In the genomic region with DNA sequence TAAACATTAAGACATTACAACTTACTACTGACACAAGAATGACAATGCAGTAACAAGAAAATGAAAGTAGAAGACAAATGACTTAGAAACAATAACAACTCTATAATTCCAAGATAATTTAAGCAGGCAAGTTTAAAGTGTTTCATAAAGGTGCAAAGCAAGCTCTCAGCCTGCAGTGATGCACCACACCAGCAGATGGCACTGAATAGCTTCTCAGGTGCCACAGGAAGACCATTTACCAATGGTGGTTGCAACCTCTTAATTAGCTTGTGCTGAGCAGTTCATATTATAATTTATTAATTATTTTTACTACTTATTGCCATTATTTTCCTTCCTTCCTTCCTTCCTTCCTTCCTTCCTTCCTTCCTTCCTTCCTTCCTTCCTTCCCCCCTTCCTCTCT, we compare ENCODE assay signal across 7 cellular contexts.
DNase-seq lines count a peak whose midpoint lies in the region; ATAC-seq and TF ChIP-seq lines count a peak whose summit lies in the region.

No MANE protein-coding gene starts in this region.

- no peaks in the 10 kb centered on the region for H4K20me1 ChIP-seq in DOHH2 (ENCODE audit: control insufficient read depth, insufficient read depth, low read depth, low read length)
- H4K20me1 ChIP-seq in HCT116 (ENCODE audit: insufficient read depth) = no peaks in the 10 kb centered on the region

- no peak overlapping the region for H3K27ac Mint-ChIP-seq in activated T-cell treated with anti-CD3 and anti-CD28 coated beads, Interleukin-2, amount 50 U/mL, for 72 hours

- H3K4me2 ChIP-seq in DOHH2 (ENCODE audit: low read length) (no peak overlapping the region), HCT116 (ENCODE audit: low read length) (no peak overlapping the region)

- H3K4me1 ChIP-seq in DOHH2 (ENCODE audit: control insufficient read depth, low read length) (no peaks in the 10 kb centered on the region), HCT116 (ENCODE audit: control insufficient read depth in 1 of 2, insufficient read depth in 2 of 2, low read length in 2 of 2) (no peaks in the 10 kb centered on the region)

- DNase-seq in HCT116 (ENCODE audit: low read depth, low spot score) = peak; percentile 22
- DNase-seq in NCI-H2227 treated with DMSO at 0.1 percent for 48 hours (lab: John Stamatoyannopoulos, UW) = peak; percentile 5
- DNase-seq in activated T-cell treated with anti-CD3 and anti-CD28 coated beads, Interleukin-2, amount 50 U/mL, for 72 hours = peak; percentile 31 to 44
- peak; percentile 22 for DNase-seq in iPS DF 4.7 (ENCODE audit: extremely low read depth, low spot score)
- DNase-seq in stimulated activated CD4-positive, alpha-beta T cell treated with anti-CD3 and anti-CD28 coated beads, Interleukin-2, amount 100 ng/mL, for 24 hours = peak; percentile 19 to 51

- no peaks in the 10 kb centered on the region for H3K4me1 Mint-ChIP-seq in activated T-cell treated with anti-CD3 and anti-CD28 coated beads, Interleukin-2, amount 50 U/mL, for 72 hours (ENCODE audit: low read depth)

- BruUV-seq in HCT116 (replicated peaks; lab: Mats Ljungman, UMichigan) = no TSS peak

- RAD21 ChIA-PET in HCT116 (lab: Charles Lee; ENCODE audit: low non-redundant PET in 1 of 2, low total read pairs in 2 of 2, uncharacterized antibody in 2 of 2, unreplicated experiment in 2 of 2) = interaction anchor here in 1 of 2 experiments (0.6 kb wide), 1 partner anchor 768 kb away, joined by 3 read pairs; no protein-coding TSS in a partner anchor

- TF ChIP-seq RAD21 in HCT116 (IDR thresholded peaks at IDR 0.05; ENCODE audit: low read depth) = peak; percentile 43

- H3K79me2 ChIP-seq in DOHH2 (ENCODE audit: control insufficient read depth, low read length) = no peaks in the 10 kb centered on the region
- H3K79me2 ChIP-seq in HCT116 (ENCODE audit: insufficient read depth, low read length) = no peaks in the 10 kb centered on the region

- H3K4me3 Mint-ChIP-seq in activated T-cell treated with anti-CD3 and anti-CD28 coated beads, Interleukin-2, amount 50 U/mL, for 72 hours = no peak overlapping the region

- H3K9ac ChIP-seq in HCT116 (ENCODE audit: low read length) = no peak overlapping the region

- POLR2A ChIA-PET in HCT116 (lab: Charles Lee) = no interaction called here

- peaks cover 8% of the 10 kb centered on the region for H3K27me3 Mint-ChIP-seq in activated T-cell treated with anti-CD3 and anti-CD28 coated beads, Interleukin-2, amount 50 U/mL, for 72 hours (ENCODE audit: low read depth)

- H3K4me3 ChIP-seq in DOHH2 (ENCODE audit: low read length) (no peak overlapping the region), HCT116 (replicated peaks in 1 of 2; ENCODE audit: low read depth in 1 of 2, low read length in 2 of 2) (no peak overlapping the region)

- H3K36me3 Mint-ChIP-seq in activated T-cell treated with anti-CD3 and anti-CD28 coated beads, Interleukin-2, amount 50 U/mL, for 72 hours (ENCODE audit: insufficient read depth in 2 of 2) = no peaks in the 10 kb centered on the region

- no peaks in the 10 kb centered on the region for H3F3A ChIP-seq in DOHH2 (ENCODE audit: control insufficient read depth, insufficient read depth)

- H3K27ac ChIP-seq in DOHH2 (ENCODE audit: low read depth, low read length) = no peak overlapping the region
- no peak overlapping the region for H3K27ac ChIP-seq in HCT116 (ENCODE audit: low read depth, low read length)

- ATAC-seq in HCT116 (peak; percentile 57; the same call in 1 of the 2 replicates), GM19467 (IDR thresholded peaks at IDR 0.05; ENCODE audit: unreplicated experiment) (no peak)
- ATAC-seq in activated T-cell treated with anti-CD3 and anti-CD28 coated beads, Interleukin-2, amount 50 U/mL, for 72 hours (replicated peaks in 1 of 2) = no peak

- CTCF ChIA-PET in HCT116 (lab: Charles Lee) = interaction anchor here (0.6 kb wide), 1 partner anchor 401 kb away, joined by 3 read pairs; no protein-coding TSS in a partner anchor

- H2AFZ ChIP-seq in HCT116 (ENCODE audit: low read depth, low read length, poor library complexity, severe bottlenecking) = no peak overlapping the region

- peaks cover 2 to 5% of the 10 kb centered on the region in 2 donors for H3K9me3 Mint-ChIP-seq in activated T-cell treated with anti-CD3 and anti-CD28 coated beads, Interleukin-2, amount 50 U/mL, for 72 hours

- H3K9me3 ChIP-seq in DOHH2 (ENCODE audit: control insufficient read depth, insufficient read depth, low read length) (no peaks in the 10 kb centered on the region), HCT116 (ENCODE audit: control insufficient read depth in 1 of 2, insufficient read depth in 1 of 2, low read depth in 1 of 2, low read length in 2 of 2) (no peaks in the 10 kb centered on the region; a peak in 1 of 4 replicates)

- H3K36me3 ChIP-seq in DOHH2 (ENCODE audit: control insufficient read depth, low read length) = no peaks in the 10 kb centered on the region
- H3K36me3 ChIP-seq in HCT116 (ENCODE audit: control insufficient read depth in 1 of 2, insufficient read depth in 2 of 2, low read length in 2 of 2) = no peaks in the 10 kb centered on the region

- H3K9me2 ChIP-seq in DOHH2 (replicated peaks; ENCODE audit: control insufficient read depth, low read length) = no peaks in the 10 kb centered on the region
- no peaks in the 10 kb centered on the region for H3K9me2 ChIP-seq in HCT116 (ENCODE audit: insufficient read depth)

- TF ChIP-seq POLR2A in HCT116 (IDR thresholded peaks at IDR 0.05; ENCODE audit: borderline replicate concordance, extremely low read depth, insufficient read depth, insufficient read length) = no peak

- H3K27me3 ChIP-seq in DOHH2 (ENCODE audit: control insufficient read depth, low read length) = no peaks in the 10 kb centered on the region
- no peaks in the 10 kb centered on the region for H3K27me3 ChIP-seq in HCT116 (ENCODE audit: insufficient read depth, low read length)

- intact Hi-C loops in HCT116 (cut with micrococcal nuclease) = no loop called here

- TF ChIP-seq CTCF in DOHH2 (IDR thresholded peaks at IDR 0.05; ENCODE audit: low read depth, low read length, poor library complexity, severe bottlenecking) (peak; percentile 67), HCT116 (IDR thresholded peaks at IDR 0.05 in 2 of 3, conservative IDR thresholded peaks at IDR 0.05 in 1 of 3; ENCODE audit: borderline replicate concordance in 1 of 3, insufficient read depth in 1 of 3, low read depth in 2 of 3, low read length in 2 of 3) (peak; percentile 16 to 65 (median 62); a peak in 5 of 6 replicates)

TF ChIP-seq in HCT116, 20 proteins besides CTCF, POLR2A, EP300 and RAD21:
- no peak for TF ChIP-seq EGR1 (IDR thresholded peaks at IDR 0.05; ENCODE audit: low read depth)
- no peak for TF ChIP-seq ZFX (IDR thresholded peaks at IDR 0.05)
- no peak for TF ChIP-seq SIN3A (IDR thresholded peaks at IDR 0.05; ENCODE audit: low read depth)
- no peak for TF ChIP-seq TCF7L2 (IDR thresholded peaks at IDR 0.05; ENCODE audit: borderline replicate concordance, extremely low read depth, insufficient read depth, insufficient read length)
- no peak for TF ChIP-seq ZNF274 (IDR thresholded peaks at IDR 0.05; ENCODE audit: low read depth, low read length)
- TF ChIP-seq EZH2 (IDR thresholded peaks at IDR 0.05) = no peak
- TF ChIP-seq JUND (IDR thresholded peaks at IDR 0.05) = no peak
- no peak for TF ChIP-seq POLR2AphosphoS5 (IDR thresholded peaks at IDR 0.05; ENCODE audit: low read depth, low read length)
- TF ChIP-seq CEBPB (IDR thresholded peaks at IDR 0.05; ENCODE audit: low read depth) = no peak
- TF ChIP-seq, protein P1, sequence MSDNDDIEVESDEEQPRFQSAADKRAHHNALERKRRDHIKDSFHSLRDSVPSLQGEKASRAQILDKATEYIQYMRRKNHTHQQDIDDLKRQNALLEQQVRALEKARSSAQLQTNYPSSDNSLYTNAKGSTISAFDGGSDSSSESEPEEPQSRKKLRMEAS (IDR thresholded peaks at IDR 0.05) = no peak
- TF ChIP-seq, protein P2, sequence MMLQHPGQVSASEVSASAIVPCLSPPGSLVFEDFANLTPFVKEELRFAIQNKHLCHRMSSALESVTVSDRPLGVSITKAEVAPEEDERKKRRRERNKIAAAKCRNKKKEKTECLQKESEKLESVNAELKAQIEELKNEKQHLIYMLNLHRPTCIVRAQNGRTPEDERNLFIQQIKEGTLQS (IDR thresholded peaks at IDR 0.05) = no peak
- TF ChIP-seq YY1 (IDR thresholded peaks at IDR 0.05; ENCODE audit: extremely low read depth, insufficient replicate concordance, low read depth, low read length) = no peak
- TF ChIP-seq SRF (IDR thresholded peaks at IDR 0.05; ENCODE audit: low read depth) = no peak
- no peak for TF ChIP-seq ZBTB33 (IDR thresholded peaks at IDR 0.05; ENCODE audit: extremely low read depth, insufficient replicate concordance, low read length)
- no peak for TF ChIP-seq EZH2phosphoT487 (IDR thresholded peaks at IDR 0.05; ENCODE audit: borderline replicate concordance)
- no peak for TF ChIP-seq FOSL1 (IDR thresholded peaks at IDR 0.05; ENCODE audit: low read depth)
- no peak for TF ChIP-seq SP1 (IDR thresholded peaks at IDR 0.05; ENCODE audit: low read depth)
